Comparison of ENCODE assay signal across 17 cellular contexts in genomic region chr20:33570743-33571142, GRCh38.
DNase-seq lines count a peak whose midpoint lies in the region; ATAC-seq and TF ChIP-seq lines count a peak whose summit lies in the region.
"Had no signal": no experiment of that assay in that cellular context is flagged by ENCODE, and none has a peak within 500 bp of the region (broad histone marks: within the 10 kb centered on the region; RNA-seq: fewer than 3 reads in every experiment).

No MANE protein-coding gene starts in this region.

- H3K36me3 ChIP-seq in cardiac muscle cell = no peaks in the 10 kb centered on the region
- H3K36me3 ChIP-seq in OCI-LY7 (ENCODE audit: insufficient read depth, low read length) = peaks cover 23% of the 10 kb centered on the region; the same call in 1 of the 2 replicates
- no peaks in the 10 kb centered on the region for H3K36me3 ChIP-seq in upper lobe of right lung
- H3K36me3 ChIP-seq: breast epithelium, SJSA1 had no signal

- no TSS peak for BruUV-seq in OCI-LY7 (replicated peaks; lab: Mats Ljungman, UMichigan)

- peak overlapping the region; percentile 83 for H3K27ac ChIP-seq in cardiac muscle cell
- H3K27ac ChIP-seq in OCI-LY7 (ENCODE audit: low read depth, low read length, poor library complexity, severe bottlenecking) = peak overlapping the region; percentile 99
- no peak overlapping the region for H3K27ac ChIP-seq in upper lobe of right lung
- H3K27ac ChIP-seq: breast epithelium, SJSA1 had no signal

- peak in 1 of 2 donors; percentile 26 for DNase-seq in cardiac muscle cell (ENCODE audit: low read depth in 1 of 2, low spot score in 1 of 2)
- DNase-seq in Right ventricle myocardium inferior (ENCODE audit: missing footprints) = no peak
- peak; percentile 56 for DNase-seq in OCI-LY7 (ENCODE audit: low spot score)
- no peak for DNase-seq in mesothelial cell of epicardium (ENCODE audit: low spot score in 2 of 2, unreplicated experiment in 2 of 2)
- DNase-seq in upper lobe of right lung = no peak
- no peak for DNase-seq in central memory CD4-positive, alpha-beta T cell
- DNase-seq: activated CD4-positive, alpha-beta T cell treated with anti-CD3 and anti-CD28 coated beads for 4 hours; kidney; mesenchymal stem cell; NCI-H1694; NCI-H446 treated with DMSO at 0.1 percent for 48 hours; stimulated activated naive CD4-positive, alpha-beta T cell treated with Interleukin-2 at 50 U/mL for 16 hours had no signal

- H3K4me1 ChIP-seq in cardiac muscle cell (ENCODE audit: low read depth) (peaks cover 44% of the 10 kb centered on the region), OCI-LY7 (ENCODE audit: insufficient read depth, low read length, poor library complexity, severe bottlenecking) (peaks cover 97% of the 10 kb centered on the region), upper lobe of right lung (peaks cover 11% of the 10 kb centered on the region)
- H3K4me1 ChIP-seq: breast epithelium, SJSA1 had no signal

- H4K20me1 ChIP-seq in OCI-LY7 (ENCODE audit: insufficient read depth, low read length) = no peaks in the 10 kb centered on the region

- ATAC-seq in Right ventricle myocardium inferior (no peak), GM18511 (IDR thresholded peaks at IDR 0.05; ENCODE audit: unreplicated experiment) (no peak), upper lobe of right lung (no peak)

- intact Hi-C loops in Right ventricle myocardium inferior (cut with DNase I) (no loop called here), OCI-LY7 (cut with micrococcal nuclease; ENCODE audit: unreplicated experiment) (no loop called here), upper lobe of right lung (cut with DNase I) (no loop called here)

- POLR2A ChIA-PET in OCI-LY7 (lab: Charles Lee) = interaction anchor here (0.8 to 1.4 kb wide), 2 partner anchors 9 to 35 kb away, joined by 3 to 7 read pairs; no protein-coding TSS in a partner anchor

- H3K27me3 ChIP-seq in cardiac muscle cell = no peaks in the 10 kb centered on the region
- no peaks in the 10 kb centered on the region for H3K27me3 ChIP-seq in upper lobe of right lung
- H3K27me3 ChIP-seq: breast epithelium, SJSA1 had no signal

- H3K9me2 ChIP-seq in OCI-LY7 (ENCODE audit: insufficient read depth, low read length) = no peaks in the 10 kb centered on the region

- H3K27me3 Mint-ChIP-seq in mesothelial cell of epicardium (ENCODE audit: low read depth) = no peaks in the 10 kb centered on the region
- H3K27me3 Mint-ChIP-seq: activated naive CD8-positive, alpha-beta T cell had no signal

- no peaks in the 10 kb centered on the region for H3K36me3 Mint-ChIP-seq in mesothelial cell of epicardium

- peak overlapping the region; percentile 44 for H3K27ac Mint-ChIP-seq in mesothelial cell of epicardium
- H3K27ac Mint-ChIP-seq: activated naive CD8-positive, alpha-beta T cell had no signal

- no peak for TF ChIP-seq CTCF in cardiac muscle cell (IDR thresholded peaks at IDR 0.05; ENCODE audit: low read depth, low read length)
- TF ChIP-seq CTCF in OCI-LY7 (conservative IDR thresholded peaks at IDR 0.05; ENCODE audit: low read length) = no peak
- TF ChIP-seq CTCF in mesothelial cell of epicardium (IDR thresholded peaks at IDR 0.05; ENCODE audit: unreplicated experiment) = no peak
- TF ChIP-seq CTCF in upper lobe of right lung (IDR thresholded peaks at IDR 0.05) = no peak

- no peak overlapping the region; the same call in 1 of the 2 replicates for H2AFZ ChIP-seq in OCI-LY7 (ENCODE audit: low read length)

- H3K9me3 Mint-ChIP-seq in mesothelial cell of epicardium = no peaks in the 10 kb centered on the region
- H3K9me3 Mint-ChIP-seq: neural crest cell had no signal

- H3K9me3 ChIP-seq in cardiac muscle cell (ENCODE audit: low read depth) (no peaks in the 10 kb centered on the region), OCI-LY7 (ENCODE audit: low read length) (no peaks in the 10 kb centered on the region), upper lobe of right lung (no peaks in the 10 kb centered on the region)
- H3K9me3 ChIP-seq: breast epithelium, SJSA1 had no signal

- H3K4me2 ChIP-seq in OCI-LY7 (ENCODE audit: low read length) = peak overlapping the region; percentile 94

- H3K4me3 ChIP-seq in cardiac muscle cell (no peak overlapping the region), OCI-LY7 (ENCODE audit: low read depth, low read length, poor library complexity, severe bottlenecking) (peak overlapping the region; percentile 46), upper lobe of right lung (no peak overlapping the region)
- H3K4me3 ChIP-seq: breast epithelium, SJSA1 had no signal

- no peak overlapping the region for H3K4me3 Mint-ChIP-seq in mesothelial cell of epicardium
- H3K4me3 Mint-ChIP-seq: activated naive CD8-positive, alpha-beta T cell; neural crest cell had no signal

- CTCF ChIA-PET in OCI-LY7 (lab: Charles Lee; ENCODE audit: unreplicated experiment) = no interaction called here

- H3K79me2 ChIP-seq in OCI-LY7 (ENCODE audit: insufficient read depth, low read depth, low read length) = peaks cover 92% of the 10 kb centered on the region

- peaks cover 46% of the 10 kb centered on the region for H3K4me1 Mint-ChIP-seq in mesothelial cell of epicardium
